7 cellular contexts compared by ENCODE assay signal in the genomic region with DNA sequence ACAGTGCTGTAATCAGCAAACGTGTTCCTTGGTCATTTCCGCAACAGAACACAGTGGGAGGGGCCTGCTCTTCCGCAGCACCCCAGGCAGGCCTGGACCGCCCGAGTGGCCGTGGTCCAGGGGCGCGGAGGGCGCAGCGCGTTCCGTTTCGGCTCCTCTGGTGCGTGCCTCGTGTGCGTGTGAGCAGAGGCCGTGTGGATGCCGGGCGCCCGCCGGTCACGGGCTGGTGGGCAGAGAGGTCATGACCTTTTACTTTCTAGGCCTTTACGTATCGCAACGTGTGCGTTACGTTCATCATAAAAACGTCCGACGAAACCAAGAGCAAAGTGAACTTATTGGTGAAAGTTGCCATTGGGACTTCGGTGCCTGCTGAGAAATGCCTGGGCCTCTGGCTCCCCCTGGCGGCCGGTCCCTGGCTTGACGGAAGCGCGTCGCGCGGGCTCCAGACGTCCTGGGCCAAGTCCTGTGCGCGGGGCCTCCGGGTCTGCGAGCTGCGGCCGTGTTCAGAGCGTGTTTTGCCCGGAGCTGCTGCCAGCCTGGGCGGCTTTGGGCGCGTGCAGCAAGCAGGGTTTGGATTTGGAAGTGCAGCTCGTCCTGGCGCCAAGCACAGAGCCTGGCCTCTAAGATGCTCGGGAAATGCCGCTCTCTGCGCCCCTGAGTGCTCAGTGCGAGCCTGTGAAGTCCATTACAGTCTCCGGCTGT. TPM values are rescaled to one million over a fixed set of nuclear protein-coding genes. Genes with fewer than 3 reads are reported as not detected.
DNase-seq lines count a peak whose midpoint lies in the region; ATAC-seq, FAIRE-seq and TF ChIP-seq lines count a peak whose summit lies in the region.

No MANE protein-coding gene starts in this region.

- peak overlapping the region; percentile 48 for H2AK9ac ChIP-seq in IMR-90 (replicated peaks; ENCODE audit: low read depth, low read length, poor library complexity)

- peak overlapping the region; percentile 54 for H3K14ac ChIP-seq in IMR-90 (replicated peaks; ENCODE audit: low read depth, low read length)

- peaks cover 7% of the 10 kb centered on the region; the same call in 1 of the 2 replicates for H3K9me1 ChIP-seq in IMR-90 (ENCODE audit: insufficient read depth, low read length)

- peak overlapping the region; percentile 58 for H4K91ac ChIP-seq in IMR-90 (ENCODE audit: insufficient read depth, low read depth, low read length)

- peak overlapping the region; percentile 53 for H3K4me2 ChIP-seq in IMR-90 (ENCODE audit: low read depth, low read length)

- dilution Hi-C loops in IMR-90 (cut with HindIII; ENCODE audit: low sequenced_read_pairs, unreplicated experiment): no loop called here

- DNase-seq in GM10248 (ENCODE audit: extremely low spot score): peak; percentile 91
- DNase-seq in IMR-90: peak; percentile 89
- DNase-seq in SK-N-DZ (ENCODE audit: low spot score): peak; percentile 63
- peak; percentile 72 to 90 (median 87) for DNase-seq in activated naive CD4-positive, alpha-beta T cell (lab: John Stamatoyannopoulos, UW)
- DNase-seq in frontal cortex (ENCODE audit: low spot score in 2 of 2): peak; percentile 94 to 95
- peak; percentile 86 for DNase-seq in omental fat pad (ENCODE audit: low spot score)
- peak in 45 of 49 donors; percentile 15 to 89 (median 68) for DNase-seq in substantia nigra (lab: John Stamatoyannopoulos, UW)

- H3K18ac ChIP-seq in IMR-90 (ENCODE audit: low read depth, low read length): peak overlapping the region; percentile 17

- H3K27ac ChIP-seq in IMR-90 (ENCODE audit: insufficient read depth, low read length): peak overlapping the region; percentile 83
- peak overlapping the region; percentile 49 for H3K27ac ChIP-seq in substantia nigra (ENCODE audit: low read depth, low read length, poor library complexity, severe bottlenecking)

- WGBS in IMR-90 (ENCODE audit: extremely low coverage in 2 of 2, insufficient read length in 1 of 2), 2 experiments: 18% methylated on average over 46 of the region's 58 CpGs; no CpG with 5 or more reads in 1 of the 2 experiments

- H3K23ac ChIP-seq in IMR-90 (ENCODE audit: low read depth, low read length): peak overlapping the region; percentile 70

- CTCF ChIA-PET in GM10248 (lab: Yijun Ruan, JAX) (interaction anchor here (0.7 to 3.2 kb wide), 6 partner anchors 146 to 489 kb away, joined by 3 to 28 read pairs (median 6); no protein-coding TSS in a partner anchor), IMR-90 (lab: Yijun Ruan, JAX) (interaction anchor here (0.6 to 1.7 kb wide), 2 partner anchors 146 to 299 kb away, joined by 5 read pairs; no protein-coding TSS in a partner anchor)

- H3K27me3 ChIP-seq in IMR-90 (ENCODE audit: control insufficient read depth, insufficient read depth, low read length): no peaks in the 10 kb centered on the region

- peaks cover 36% of the 10 kb centered on the region for H4K20me1 ChIP-seq in IMR-90 (ENCODE audit: insufficient read depth, low read length)

- in situ Hi-C loops in IMR-90 (cut with MboI; ENCODE audit: low sequenced_read_pairs): no loop called here

- H3K9me3 ChIP-seq in IMR-90 (ENCODE audit: control insufficient read depth, insufficient read depth, low read length): no peaks in the 10 kb centered on the region

- peak overlapping the region; percentile 90 for H2AFZ ChIP-seq in IMR-90 (replicated peaks; ENCODE audit: low read length, poor library complexity)

- TF ChIP-seq POLR2A in IMR-90 (IDR thresholded peaks at IDR 0.05; ENCODE audit: low read depth, low read length): peak; percentile 68

- peak overlapping the region; percentile 29; the same call in 2 of the 3 replicates for H2BK15ac ChIP-seq in IMR-90 (ENCODE audit: low read depth, low read length)

- peak; percentile 84 for TF ChIP-seq CTCF in GM10248 (IDR thresholded peaks at IDR 0.05; ENCODE audit: control extremely low read depth, extremely low read depth, low read depth, missing control alignments)
- TF ChIP-seq CTCF in IMR-90 (conservative IDR thresholded peaks at IDR 0.05; ENCODE audit: low read depth, low read length): peak; percentile 98
- TF ChIP-seq CTCF in omental fat pad (IDR thresholded peaks at IDR 0.05): peak in 2 of 3 donors; percentile 90 to 93

- H3K4me1 ChIP-seq in IMR-90 (ENCODE audit: control insufficient read depth, insufficient read depth, low read length): peaks cover 10% of the 10 kb centered on the region

- peak overlapping the region; percentile 89 for H2BK120ac ChIP-seq in IMR-90 (ENCODE audit: low read depth, low read length)

- H2BK20ac ChIP-seq in IMR-90 (ENCODE audit: low read depth, low read length): peak overlapping the region; percentile 58

- peak overlapping the region; percentile 52 for H2BK5ac ChIP-seq in IMR-90 (ENCODE audit: low read depth, low read length, poor library complexity, severe bottlenecking)

- FAIRE-seq in frontal cortex (lab: Jason Lieb, UNC): no peak

- H3K36me3 ChIP-seq in IMR-90 (ENCODE audit: control insufficient read depth, insufficient read depth, low read length): no peaks in the 10 kb centered on the region

- peak overlapping the region; percentile 84 for H3K4ac ChIP-seq in IMR-90 (ENCODE audit: low read depth, low read length)

- TF ChIP-seq RAD21 in IMR-90 (IDR thresholded peaks at IDR 0.05; ENCODE audit: low read length): peak; percentile 99

- POLR2A ChIA-PET in GM10248 (lab: Yijun Ruan, JAX) (no interaction called here), IMR-90 (lab: Charles Lee; ENCODE audit: unreplicated experiment) (no interaction called here)

- intact Hi-C loops in IMR-90 (cut with micrococcal nuclease): loop anchor here (1.0 to 5.0 kb wide), 4 partner anchors 53 to 383 kb away; no protein-coding TSS in a partner anchor

- peak overlapping the region; percentile 10; the same call in 1 of the 2 replicates for H3K4me3 ChIP-seq in IMR-90 (ENCODE audit: insufficient read depth, low read depth, low read length)

- peak overlapping the region; percentile 76 to 92 for H4K8ac ChIP-seq in IMR-90 (ENCODE audit: low read depth in 2 of 2, low read length in 2 of 2)

- no TSS peak for BruUV-seq in IMR-90 (replicated peaks; lab: Mats Ljungman, UMichigan)

- peaks cover 12 to 74% of the 10 kb centered on the region in 2 experiments; a peak in 3 of 4 replicates for H3K79me1 ChIP-seq in IMR-90 (ENCODE audit: low read depth in 1 of 2, low read length in 2 of 2)

- peak; percentile 92 for ATAC-seq in IMR-90 (ENCODE audit: low read depth)
- peak; percentile 74 for ATAC-seq in omental fat pad (ENCODE audit: low FRiP score)

- H2AK5ac ChIP-seq in IMR-90 (ENCODE audit: low read depth, low read length): peak overlapping the region; percentile 72

- peak overlapping the region; percentile 36 for H4K5ac ChIP-seq in IMR-90 (ENCODE audit: low read depth, low read length)

- peak overlapping the region; percentile 9; the same call in 1 of the 2 replicates for H3K56ac ChIP-seq in IMR-90 (ENCODE audit: extremely low read depth, insufficient read depth, low read length)

- peak overlapping the region; percentile 63 for H3K9ac ChIP-seq in IMR-90 (ENCODE audit: low read depth, low read length)

TF ChIP-seq in IMR-90, 13 proteins besides CTCF, POLR2A, EP300 and RAD21:
- TF ChIP-seq FOS (IDR thresholded peaks at IDR 0.05; ENCODE audit: low read depth, low read length) (0 out of 2 replicates have a peak, but pooled peaks have one; percentile 4), NFE2L2 (IDR thresholded peaks at IDR 0.05; ENCODE audit: low read depth, low read length) (0 out of 2 replicates have a peak, but pooled peaks have one; percentile 5), SMC3 (IDR thresholded peaks at IDR 0.05; ENCODE audit: low read depth, low read length) (peak; percentile 98), RCOR1 (IDR thresholded peaks at IDR 0.05; ENCODE audit: insufficient replicate concordance, low read length) (no peak), ELK1 (IDR thresholded peaks at IDR 0.05; ENCODE audit: borderline replicate concordance, low read depth, low read length) (no peak), RFX5 (IDR thresholded peaks at IDR 0.05; ENCODE audit: low read depth, low read length) (no peak), MAFK (IDR thresholded peaks at IDR 0.05; ENCODE audit: low read depth, low read length) (no peak), MAZ (IDR thresholded peaks at IDR 0.05; ENCODE audit: borderline replicate concordance, low read depth, low read length) (peak; percentile 34; the same call in 1 of the 2 replicates), BHLHE40 (IDR thresholded peaks at IDR 0.05; ENCODE audit: low read depth, low read length) (peak; percentile 91), MXI1 (IDR thresholded peaks at IDR 0.05; ENCODE audit: borderline replicate concordance, low read depth, low read length) (no peak)

RNA-seq across cellular contexts. Expression of gene COL18A1, which starts 34.4 kb away (rescaled TPM):
- total RNA-seq in IMR-90 (2012; rRNA removed) (4.3 and 6.7 TPM in 2 replicates), frontal cortex (11.4 TPM), omental fat pad (100 to 1,000 TPM in 2 of 4 donors, 10 to 100 TPM in 2; 64.7 to 110 (median 98.9) TPM)
- 46.7 and 52.6 TPM in 2 replicates for polyA plus RNA-seq in IMR-90 (2012; rRNA removed)
- polyA plus RNA-seq in IMR-90 (2012; cell fraction: cytosol; rRNA removed): 66.0 and 124 TPM in 2 replicates
- 136 and 394 TPM in 2 replicates for polyA plus RNA-seq in IMR-90 (2012; cell fraction: nucleus; rRNA removed; ENCODE audit: low replicate concordance)
- 0.92 and 1.9 TPM in 2 replicates for polyA plus RNA-seq in SK-N-DZ (2014; cell fraction: cytosol; rRNA removed)
- 4.1 and 12.2 TPM in 2 replicates for polyA plus RNA-seq in SK-N-DZ (2014; cell fraction: nucleus; rRNA removed)

Comparison
In these comparisons a context has a peak if more than half of its experiments do, and no peak if none do; other contexts are left out.
1. Peak in every context shown above with its lines: DNase-seq, ATAC-seq, H3K4me3 ChIP-seq and H3K27ac ChIP-seq.